11 cellular contexts compared by ENCODE assay signal in genomic region chr11:67195971-67196418, GRCh38.
A peak's percentile ranks its signal among the peaks of the same experiment; 100 is the strongest.
DNase-seq lines count a peak whose midpoint lies in the region; ATAC-seq and TF ChIP-seq lines count a peak whose summit lies in the region.
"Had no signal": no experiment of that assay in that cellular context is flagged by ENCODE, and none has a peak within 500 bp of the region (broad histone marks: within the 10 kb centered on the region; RNA-seq: fewer than 3 reads in every experiment).

No MANE protein-coding gene starts in this region.

- DNase-seq in AG04449 (ENCODE audit: low read depth, low spot score) (peak; percentile 73), HEK293T (ENCODE audit: extremely low spot score) (peak; percentile 14), SIG-M5 (lab: John Stamatoyannopoulos, UW) (peak; percentile 45), iPS-NIHi7 (ENCODE audit: extremely low spot score) (peak; percentile 22), Ammon's horn (ENCODE audit: low spot score) (no peak)
- DNase-seq: activated CD4-positive, alpha-beta T cell treated with anti-CD3 and anti-CD28 coated beads for 4 hours; activated naive CD4-positive, alpha-beta T cell treated with anti-CD3 and anti-CD28 coated beads, Interleukin-2, amount 10 ng/mL, durations not matched to agents 7 days and 5 days; effector memory CD8-positive, alpha-beta T cell had no signal

- no peak for ATAC-seq in activated CD4-positive, CD25-positive, alpha-beta regulatory T cell treated with anti-CD3 and anti-CD28 coated beads, Interleukin-2, amount 50 U/mL, for 24 hours
- ATAC-seq in GM18867 (IDR thresholded peaks at IDR 0.05; ENCODE audit: unreplicated experiment) (no peak), GM18517 (IDR thresholded peaks at IDR 0.05; ENCODE audit: unreplicated experiment) (no peak)
- ATAC-seq: effector memory CD8-positive, alpha-beta T cell had no signal

- POLR2A ChIA-PET in AG04449 (lab: Yijun Ruan, JAX) (no interaction called here), HEK293T (lab: Yijun Ruan, JAX) (no interaction called here)

- CTCF ChIA-PET in AG04449 (lab: Yijun Ruan, JAX) (interaction anchor here (0.9 to 2.4 kb wide), 6 partner anchors 8 to 67 kb away, joined by 3 to 10 read pairs (median 5); no protein-coding TSS in a partner anchor), HEK293T (lab: Yijun Ruan, JAX) (no interaction called here)

- H3K4me3 ChIP-seq in AG04449 (ENCODE audit: low read depth, low read length), result no peak overlapping the region

- peak; percentile 33 for TF ChIP-seq CTCF in AG04449 (IDR thresholded peaks at IDR 0.05; ENCODE audit: insufficient read depth, low read length, missing control alignments)

TF ChIP-seq in HEK293T, 16 proteins besides CTCF, POLR2A, EP300 and RAD21:
- no peak for TF ChIP-seq FOXK2 (IDR thresholded peaks at IDR 0.05)
- peak; percentile 60 for TF ChIP-seq PKNOX1 (IDR thresholded peaks at IDR 0.05)
